17 cellular contexts compared by ENCODE assay signal in the genomic region with DNA sequence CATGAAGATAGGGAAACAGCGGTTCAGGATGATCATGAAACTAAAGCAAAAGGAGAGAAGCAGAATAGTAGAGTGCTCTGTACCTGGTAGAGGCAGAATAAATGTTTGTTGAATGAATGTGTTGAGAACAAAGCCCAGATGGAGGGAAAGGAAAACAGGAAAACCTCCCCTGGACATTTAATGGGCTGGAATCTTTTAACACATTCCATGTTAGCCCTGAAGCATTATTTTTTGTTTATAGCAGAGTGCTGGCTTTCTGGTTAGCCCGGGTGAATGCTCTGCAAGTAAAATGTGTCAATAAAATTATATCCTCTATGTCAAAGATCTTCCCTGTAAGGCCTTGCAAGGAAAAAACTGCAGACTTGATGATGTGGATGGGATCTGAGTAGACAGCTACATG.
"Had no signal": no experiment of that assay in that cellular context is flagged by ENCODE, and none has a peak within 500 bp of the region (broad histone marks: within the 10 kb centered on the region; RNA-seq: fewer than 3 reads in every experiment).

No MANE protein-coding gene starts in this region.

- H3K9me3 Mint-ChIP-seq: activated B cell treated with CpG ODN at 0.5 μM for 24 hours; activated CD4-positive, alpha-beta T cell treated with anti-CD3 and anti-CD28 coated beads, Interleukin-2, amount 10 ng/mL, durations not matched to agents 24 days and 14 days; activated naive CD4-positive, alpha-beta T cell treated with anti-CD3 and anti-CD28 coated beads, Interleukin-2, amount 50 U/mL, for 72 hours; activated naive CD8-positive, alpha-beta T cell treated with anti-CD3 and anti-CD28 coated beads, Interleukin-2, amount 50 U/mL, for 24 hours; activated T-cell treated with anti-CD3 and anti-CD28 coated beads, Interleukin-2, amount 50 U/mL, for 24 hours; activated T-helper 1 cell treated with anti-CD3 and anti-CD28 coated beads, Interleukin-12 subunit alpha, Interleukin-12 subunit beta, Interleukin-2, Interleukin-4 antibody, amounts not matched to agents 30 ng/mL and 10 ng/mL and 1 ng/mL, durations not matched to agents 14 hours and 24 hours and 36 hours; brain had no signal

- H3K4me1 Mint-ChIP-seq: activated B cell treated with CpG ODN at 0.5 μM for 24 hours; activated CD4-positive, alpha-beta T cell treated with anti-CD3 and anti-CD28 coated beads, Interleukin-2, amount 10 ng/mL, durations not matched to agents 24 days and 14 days; activated CD8-positive, alpha-beta memory T cell treated with anti-CD3 and anti-CD28 coated beads, Interleukin-2, amount 10 ng/mL, durations not matched to agents 7 days and 5 days; activated naive CD8-positive, alpha-beta T cell treated with anti-CD3 and anti-CD28 coated beads, Interleukin-2, amount 50 U/mL, for 24 hours had no signal

- H3K27ac Mint-ChIP-seq: activated B cell treated with CpG ODN at 0.5 μM for 24 hours; activated CD4-positive, alpha-beta T cell treated with anti-CD3 and anti-CD28 coated beads, Interleukin-2, amount 10 ng/mL, durations not matched to agents 24 days and 14 days; activated CD8-positive, alpha-beta memory T cell treated with anti-CD3 and anti-CD28 coated beads, Interleukin-2, amount 10 ng/mL, durations not matched to agents 7 days and 5 days; activated naive CD4-positive, alpha-beta T cell treated with anti-CD3 and anti-CD28 coated beads, Interleukin-2, amount 50 U/mL, for 72 hours; activated naive CD8-positive, alpha-beta T cell treated with anti-CD3 and anti-CD28 coated beads, Interleukin-2, amount 50 U/mL, for 24 hours; activated T-cell treated with anti-CD3 and anti-CD28 coated beads, Interleukin-2, amount 50 U/mL, for 24 hours; activated T-helper 1 cell treated with anti-CD3 and anti-CD28 coated beads, Interleukin-12 subunit alpha, Interleukin-12 subunit beta, Interleukin-2, Interleukin-4 antibody, amounts not matched to agents 30 ng/mL and 10 ng/mL and 1 ng/mL, durations not matched to agents 14 hours and 24 hours and 36 hours; T-helper 17 cell had no signal

- DNase-seq: activated B cell treated with CpG ODN at 0.5 μM for 24 hours; activated CD4-positive, alpha-beta T cell treated with anti-CD3 and anti-CD28 coated beads for 1 hour; activated effector memory CD4-positive, alpha-beta T cell treated with Interleukin-2 at 50 U/mL for 16 hours; NCI-H1048; NCI-H2081 treated with DMSO at 0.1 percent for 48 hours; SIG-M5; T-helper 17 cell had no signal

- H3K4me3 Mint-ChIP-seq: activated B cell treated with CpG ODN at 0.5 μM for 24 hours; activated CD4-positive, alpha-beta T cell treated with anti-CD3 and anti-CD28 coated beads, Interleukin-2, amount 10 ng/mL, durations not matched to agents 24 days and 14 days; activated CD8-positive, alpha-beta memory T cell treated with anti-CD3 and anti-CD28 coated beads, Interleukin-2, amount 10 ng/mL, durations not matched to agents 7 days and 5 days; activated naive CD8-positive, alpha-beta T cell treated with anti-CD3 and anti-CD28 coated beads, Interleukin-2, amount 50 U/mL, for 24 hours; activated T-cell treated with anti-CD3 and anti-CD28 coated beads, Interleukin-2, amount 50 U/mL, for 24 hours; activated T-helper 1 cell treated with anti-CD3 and anti-CD28 coated beads, Interleukin-12 subunit alpha, Interleukin-12 subunit beta, Interleukin-2, Interleukin-4 antibody, amounts not matched to agents 30 ng/mL and 10 ng/mL and 1 ng/mL, durations not matched to agents 14 hours and 24 hours and 36 hours; T-helper 17 cell had no signal

- FAIRE-seq: astrocyte, RCC 7860, TTC549 had no signal

- H3K36me3 Mint-ChIP-seq: activated CD8-positive, alpha-beta memory T cell treated with anti-CD3 and anti-CD28 coated beads, Interleukin-2, amount 10 ng/mL, durations not matched to agents 7 days and 5 days; activated naive CD4-positive, alpha-beta T cell treated with anti-CD3 and anti-CD28 coated beads, Interleukin-2, amount 50 U/mL, for 72 hours; brain had no signal
